Comparison of ENCODE assay signal across 8 cellular contexts in genomic region chr6:33126101-33126714, GRCh38. TPM values are rescaled to one million over a fixed set of nuclear protein-coding genes. Genes with fewer than 3 reads are reported as not detected.
A peak's percentile ranks its signal among the peaks of the same experiment; 100 is the strongest.
DNase-seq lines count a peak whose midpoint lies in the region; ATAC-seq and TF ChIP-seq lines count a peak whose summit lies in the region.

No MANE protein-coding gene starts in this region.

- DNase-seq in GM13977 (ENCODE audit: low spot score): peak; percentile 68
- peak; percentile 71 for DNase-seq in RPMI8226
- DNase-seq in activated T-helper 2 cell treated with anti-CD3 and anti-CD28 coated beads, Interferon-gamma antibody, Interleukin-2, Interleukin-4, amounts not matched to agents 10 μg/mL and 5 μg/mL and 100 μg/mL, durations not matched to agents 14 hours and 24 hours and 36 hours (ENCODE audit: low spot score): peak; percentile 32
- DNase-seq in glutamatergic neuron: peak; percentile 72
- no peak for DNase-seq in retinal pigment epithelial cell (ENCODE audit: low read depth)

- no peaks in the 10 kb centered on the region for H3K36me3 Mint-ChIP-seq in activated T-helper 2 cell treated with anti-CD3 and anti-CD28 coated beads, Interferon-gamma antibody, Interleukin-2, Interleukin-4, amounts not matched to agents 10 μg/mL and 5 μg/mL and 100 μg/mL, durations not matched to agents 14 hours and 24 hours and 36 hours (ENCODE audit: low read depth)
- H3K36me3 Mint-ChIP-seq in glutamatergic neuron (ENCODE audit: unreplicated experiment): peaks cover 14% of the 10 kb centered on the region

- H3K27ac ChIP-seq in 22Rv1: no peak overlapping the region

- in situ Hi-C loops in GM13977 (cut with MboI; ENCODE audit: low pct_unique_long_range_greater_than_20kb, low sequenced_read_pairs, unreplicated experiment): no loop called here

- peaks cover 26% of the 10 kb centered on the region for H3K4me1 Mint-ChIP-seq in activated T-helper 2 cell treated with anti-CD3 and anti-CD28 coated beads, Interferon-gamma antibody, Interleukin-2, Interleukin-4, amounts not matched to agents 10 μg/mL and 5 μg/mL and 100 μg/mL, durations not matched to agents 14 hours and 24 hours and 36 hours (ENCODE audit: low read depth)
- peaks cover 5% of the 10 kb centered on the region for H3K4me1 Mint-ChIP-seq in glutamatergic neuron (ENCODE audit: low read depth, unreplicated experiment)

- TF ChIP-seq CTCF in 22Rv1 (IDR thresholded peaks at IDR 0.05) (peak; percentile 73), GM13977 (IDR thresholded peaks at IDR 0.05; ENCODE audit: extremely low read depth, insufficient read depth, missing control alignments) (peak; percentile 79), glutamatergic neuron (IDR thresholded peaks at IDR 0.05; ENCODE audit: partially characterized antibody, unreplicated experiment) (peak; percentile 50), retinal pigment epithelial cell (conservative IDR thresholded peaks at IDR 0.05; ENCODE audit: low read depth, low read length) (peak; percentile 65)

- no peak overlapping the region for H3K27ac Mint-ChIP-seq in activated T-helper 2 cell treated with anti-CD3 and anti-CD28 coated beads, Interferon-gamma antibody, Interleukin-2, Interleukin-4, amounts not matched to agents 10 μg/mL and 5 μg/mL and 100 μg/mL, durations not matched to agents 14 hours and 24 hours and 36 hours
- H3K27ac Mint-ChIP-seq in glutamatergic neuron (ENCODE audit: unreplicated experiment): no peak overlapping the region

- H3K4me3 ChIP-seq in retinal pigment epithelial cell (ENCODE audit: low read length): no peak overlapping the region

- H3K27me3 Mint-ChIP-seq in activated T-helper 2 cell treated with anti-CD3 and anti-CD28 coated beads, Interferon-gamma antibody, Interleukin-2, Interleukin-4, amounts not matched to agents 10 μg/mL and 5 μg/mL and 100 μg/mL, durations not matched to agents 14 hours and 24 hours and 36 hours (ENCODE audit: low read depth): peaks cover 6% of the 10 kb centered on the region
- no peaks in the 10 kb centered on the region for H3K27me3 Mint-ChIP-seq in glutamatergic neuron (ENCODE audit: unreplicated experiment)

- no peak for ATAC-seq in HG03025 (IDR thresholded peaks at IDR 0.05; ENCODE audit: low FRiP score, unreplicated experiment)
- no peak for ATAC-seq in HG02759 (IDR thresholded peaks at IDR 0.05; ENCODE audit: unreplicated experiment)

- peaks cover 4% of the 10 kb centered on the region for H3K9me3 Mint-ChIP-seq in activated T-helper 2 cell treated with anti-CD3 and anti-CD28 coated beads, Interferon-gamma antibody, Interleukin-2, Interleukin-4, amounts not matched to agents 10 μg/mL and 5 μg/mL and 100 μg/mL, durations not matched to agents 14 hours and 24 hours and 36 hours
- no peaks in the 10 kb centered on the region for H3K9me3 Mint-ChIP-seq in glutamatergic neuron (ENCODE audit: unreplicated experiment)

- intact Hi-C loops in activated T-helper 2 cell treated with anti-CD3 and anti-CD28 coated beads, Interferon-gamma antibody, Interleukin-2, Interleukin-4, amounts not matched to agents 10 μg/mL and 5 μg/mL and 100 μg/mL, durations not matched to agents 14 hours and 24 hours and 36 hours (cut with micrococcal nuclease): loop anchor here (5.0 kb wide), 1 partner anchor 36 kb away; no protein-coding TSS in a partner anchor

- H3K4me3 Mint-ChIP-seq in activated T-helper 2 cell treated with anti-CD3 and anti-CD28 coated beads, Interferon-gamma antibody, Interleukin-2, Interleukin-4, amounts not matched to agents 10 μg/mL and 5 μg/mL and 100 μg/mL, durations not matched to agents 14 hours and 24 hours and 36 hours (ENCODE audit: low read depth): no peak overlapping the region
- H3K4me3 Mint-ChIP-seq in glutamatergic neuron (ENCODE audit: unreplicated experiment): no peak overlapping the region

RNA-seq across cellular contexts. Expression of gene HLA-DPB1, which starts 50.4 kb away (rescaled TPM):
- total RNA-seq in activated T-helper 2 cell treated with anti-CD3 and anti-CD28 coated beads, Interferon-gamma antibody, Interleukin-2, Interleukin-4, amounts not matched to agents 10 μg/mL and 5 μg/mL and 100 μg/mL, durations not matched to agents 14 hours and 24 hours and 36 hours: 11.8 and 12.6 TPM in 2 replicates
- 4.7 TPM for total RNA-seq in glutamatergic neuron (ENCODE audit: unreplicated experiment)

RNA-seq across cellular contexts. Expression of gene HLA-DPA1, which starts 52.8 kb away (rescaled TPM):
- 57.1 and 58.9 TPM in 2 replicates for total RNA-seq in activated T-helper 2 cell treated with anti-CD3 and anti-CD28 coated beads, Interferon-gamma antibody, Interleukin-2, Interleukin-4, amounts not matched to agents 10 μg/mL and 5 μg/mL and 100 μg/mL, durations not matched to agents 14 hours and 24 hours and 36 hours
- total RNA-seq in glutamatergic neuron (ENCODE audit: unreplicated experiment): 1.0 TPM

Comparison
In these comparisons a context has a peak if more than half of its experiments do, and no peak if none do; other contexts are left out.
1. RNA of gene HLA-DPA1, which starts 52.8 kb away (total RNA-seq): 57.1 to 58.9 TPM in activated T-helper 2 cell treated with anti-CD3 and anti-CD28 coated beads, Interferon-gamma antibody, Interleukin-2, Interleukin-4, amounts not matched to agents 10 μg/mL and 5 μg/mL and 100 μg/mL, durations not matched to agents 14 hours and 24 hours and 36 hours; 1.0 TPM in glutamatergic neuron (single experiment); every median in the first group is over 10 times any median in the second.
2. Peak in every context shown above with its lines, with median percentiles within 50 percentile points of each other: CTCF ChIP-seq.